Comparison of ENCODE assay signal across 1 cellular context in the genomic region with DNA sequence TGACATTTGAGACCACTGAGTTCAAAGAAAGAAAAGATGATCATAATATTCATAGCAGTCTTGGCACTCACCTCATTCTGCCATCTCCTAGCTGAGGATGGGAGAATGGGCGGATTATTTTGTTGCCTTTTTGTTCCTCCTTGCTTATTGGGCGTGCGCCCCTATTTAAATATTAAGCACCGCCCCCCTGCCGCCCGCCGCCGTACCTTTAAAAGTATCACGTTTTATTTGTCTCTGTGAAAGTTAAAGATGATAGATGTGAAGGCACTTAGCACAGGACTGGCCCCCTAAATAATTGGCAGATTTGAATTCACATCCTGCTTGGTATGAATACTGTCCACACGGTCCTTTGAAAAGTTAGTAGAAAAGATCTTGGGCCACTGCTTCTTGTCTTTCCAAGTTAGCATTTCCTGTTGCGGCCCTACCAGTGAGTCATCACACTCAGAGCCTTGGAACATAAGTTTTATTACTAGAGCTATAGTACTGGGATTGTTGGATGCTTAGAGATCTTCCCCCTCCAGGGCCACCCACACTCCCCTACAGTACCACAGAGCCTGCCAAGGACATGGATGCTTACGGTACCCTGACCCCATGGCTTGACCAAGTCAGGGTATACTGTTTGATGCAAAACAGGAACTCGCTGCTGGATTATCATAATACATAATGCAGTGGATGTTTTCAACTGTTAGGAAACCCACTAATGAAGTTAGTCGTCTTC.
TF ChIP-seq lines count a peak whose summit lies in the region.

No MANE protein-coding gene starts in this region.

TF ChIP-seq in SK-N-SH, 30 proteins besides CTCF, POLR2A, EP300 and RAD21:
- TF ChIP-seq NFIC (IDR thresholded peaks at IDR 0.05; ENCODE audit: borderline replicate concordance): peak; percentile 12; the same call in 1 of the 2 replicates
- peak; percentile 63; the same call in 1 of the 2 replicates for TF ChIP-seq JUND (IDR thresholded peaks at IDR 0.05)
- TF ChIP-seq FOSL2 (IDR thresholded peaks at IDR 0.05; ENCODE audit: borderline replicate concordance, low read depth): peak; percentile 62; the same call in 1 of the 2 replicates
- peak; percentile 59; the same call in 1 of the 2 replicates for TF ChIP-seq TCF12 (IDR thresholded peaks at IDR 0.05)
- TF ChIP-seq SIN3A (IDR thresholded peaks at IDR 0.05; ENCODE audit: borderline replicate concordance, low read depth, low read length): 0 out of 2 replicates have a peak, but pooled peaks have one; percentile 34
